ENCODE assay signal across 5 cellular contexts in genomic region chr16:18616137-18616755, GRCh38. TPM values are rescaled to one million over a fixed set of nuclear protein-coding genes. Genes with fewer than 3 reads are reported as not detected.
DNase-seq lines count a peak whose midpoint lies in the region; ATAC-seq, FAIRE-seq and TF ChIP-seq lines count a peak whose summit lies in the region.
"Not testable (repeated sequence)": the region's sequence is repeated elsewhere in the genome, so short reads cannot be mapped to it uniquely, and the experiment has no call there.

No MANE protein-coding gene starts in this region.

- H3K9me1 ChIP-seq in IMR-90 (ENCODE audit: insufficient read depth, low read length); K562 (ENCODE audit: control insufficient read depth, insufficient read depth, low read length): not testable (repeated sequence)

- H2AK9ac ChIP-seq in IMR-90 (replicated peaks; ENCODE audit: low read depth, low read length, poor library complexity), result not testable (repeated sequence)

- in situ Hi-C loops in IMR-90 (cut with MboI; ENCODE audit: low sequenced_read_pairs); K562 (cut with MboI); HepG2 (cut with HindIII; ENCODE audit: extremely low pct_ligation_motif_present, low pct_unique_long_range_greater_than_20kb): not testable (repeated sequence)

- not testable (repeated sequence) for TF ChIP-seq POLR2A in A549 (IDR thresholded peaks at IDR 0.05; ENCODE audit: low read length); IMR-90 (IDR thresholded peaks at IDR 0.05; ENCODE audit: low read depth, low read length); K562 (conservative IDR thresholded peaks at IDR 0.05); HepG2 (IDR thresholded peaks at IDR 0.05; ENCODE audit: insufficient read depth in 1 of 2, low read depth in 2 of 2, low read length in 2 of 2)

- H2BK5ac ChIP-seq in IMR-90 (ENCODE audit: low read depth, low read length, poor library complexity, severe bottlenecking), result not testable (repeated sequence)

- 17% methylated on average over 6 of the region's 6 CpGs for WGBS in A549 (ENCODE audit: missing lambda C conversion rate)
- WGBS in IMR-90 (ENCODE audit: extremely low coverage in 2 of 2, insufficient read length in 1 of 2), 2 experiments, result no CpG with 5 or more reads among the region's 6 CpGs
- 0% methylated on average over 4 of the region's 6 CpGs for WGBS in K562 (ENCODE audit: insufficient coverage, low coverage, missing lambda C conversion rate)
- 38% methylated on average over 6 of the region's 6 CpGs for whole genome bisulfite sequencing in HepG2 (ENCODE audit: low lambda C conversion rate)

- not testable (repeated sequence) for DNase-seq in A549 (ENCODE audit: low read depth in 1 of 2, low spot score in 1 of 2); IMR-90; K562 (ENCODE audit: extremely low read depth in 1 of 4, low spot score in 3 of 4)
- peak; percentile 4 for DNase-seq in dedifferentiated amniotic fluid mesenchymal stem cell (ENCODE audit: extremely low spot score)
- DNase-seq in HepG2 (ENCODE audit: low spot score), result peak; percentile 46

- not testable (repeated sequence) for H3K79me2 ChIP-seq in K562 (ENCODE audit: control insufficient read depth, insufficient read depth, low read length); HepG2 (ENCODE audit: insufficient read depth, low read length)

- H2BK20ac ChIP-seq in IMR-90 (ENCODE audit: low read depth, low read length), result not testable (repeated sequence)

- H2AK5ac ChIP-seq in IMR-90 (ENCODE audit: low read depth, low read length), result not testable (repeated sequence)

- H4K91ac ChIP-seq in IMR-90 (ENCODE audit: insufficient read depth, low read depth, low read length), result not testable (repeated sequence)

- H3K56ac ChIP-seq in IMR-90 (ENCODE audit: extremely low read depth, insufficient read depth, low read length), result not testable (repeated sequence)

- not testable (repeated sequence) for H3K4me2 ChIP-seq in A549; IMR-90 (ENCODE audit: low read depth, low read length); K562 (ENCODE audit: insufficient read depth, low read length); HepG2 (ENCODE audit: low read depth, low read length)

- H4K5ac ChIP-seq in IMR-90 (ENCODE audit: low read depth, low read length), result not testable (repeated sequence)

- not testable (repeated sequence) for TF ChIP-seq CTCF in A549 (IDR thresholded peaks at IDR 0.05); IMR-90 (conservative IDR thresholded peaks at IDR 0.05; ENCODE audit: low read depth, low read length); K562 (IDR thresholded peaks at IDR 0.05 in 2 of 3, conservative IDR thresholded peaks at IDR 0.05 in 1 of 3; ENCODE audit: insufficient read depth in 2 of 3, low read depth in 1 of 3, low read length in 3 of 3); HepG2 (CRISPR knock-in tag; IDR thresholded peaks at IDR 0.05)

- H3K36me3 ChIP-seq in IMR-90 (ENCODE audit: control insufficient read depth, insufficient read depth, low read length); K562 (ENCODE audit: control insufficient read depth, insufficient read depth, low read length); HepG2 (replicated peaks in 1 of 2; ENCODE audit: control insufficient read depth in 1 of 2, insufficient read depth in 2 of 2, low read length in 2 of 2): not testable (repeated sequence)

- FAIRE-seq in A549 (lab: Jason Lieb, UNC); K562 (lab: Jason Lieb, UNC); HepG2 (lab: Jason Lieb, UNC): not testable (repeated sequence)

- not testable (repeated sequence) for H2AFZ ChIP-seq in IMR-90 (replicated peaks; ENCODE audit: low read length, poor library complexity); K562 (ENCODE audit: low read depth, low read length); HepG2 (ENCODE audit: low read length)

- not testable (repeated sequence) for H3K27ac ChIP-seq in A549; IMR-90 (ENCODE audit: insufficient read depth, low read length); K562 (ENCODE audit: extremely low read depth, low read depth, low read length); HepG2 (ENCODE audit: extremely low read length, insufficient read depth, low read length)

- not testable (repeated sequence) for H2BK15ac ChIP-seq in IMR-90 (ENCODE audit: low read depth, low read length)

- not testable (repeated sequence) for H3K4ac ChIP-seq in IMR-90 (ENCODE audit: low read depth, low read length)

- intact Hi-C loops in IMR-90 (cut with micrococcal nuclease); K562 (cut with micrococcal nuclease); HepG2 (cut with micrococcal nuclease; ENCODE audit: unreplicated experiment): not testable (repeated sequence)

- not testable (repeated sequence) for H3K4me1 ChIP-seq in A549; IMR-90 (ENCODE audit: control insufficient read depth, insufficient read depth, low read length); K562 (replicated peaks in 1 of 2; ENCODE audit: control insufficient read depth in 2 of 2, insufficient read depth in 2 of 2, low read length in 2 of 2)
- H3K4me1 ChIP-seq in HepG2 (ENCODE audit: insufficient read depth, low read length), result peaks cover 24% of the 10 kb centered on the region

- not testable (repeated sequence) for H3K9me3 ChIP-seq in A549; IMR-90 (ENCODE audit: control insufficient read depth, insufficient read depth, low read length); K562 (replicated peaks; ENCODE audit: control insufficient read depth, insufficient read depth, low read depth, low read length); HepG2 (ENCODE audit: low read length)

- H3K18ac ChIP-seq in IMR-90 (ENCODE audit: low read depth, low read length), result not testable (repeated sequence)

- not testable (repeated sequence) for H3K79me1 ChIP-seq in IMR-90 (ENCODE audit: low read depth in 1 of 2, low read length in 2 of 2)

- dilution Hi-C loops in IMR-90 (cut with HindIII; ENCODE audit: low sequenced_read_pairs, unreplicated experiment), result not testable (repeated sequence)

- H4K20me1 ChIP-seq in IMR-90 (ENCODE audit: insufficient read depth, low read length); K562 (replicated peaks; ENCODE audit: control insufficient read depth, insufficient read depth, low read length); HepG2 (ENCODE audit: insufficient read depth, low read length): not testable (repeated sequence)

- not testable (repeated sequence) for H3K9ac ChIP-seq in IMR-90 (ENCODE audit: low read depth, low read length); K562 (ENCODE audit: insufficient read depth in 1 of 2, low read depth in 2 of 2, low read length in 2 of 2); HepG2 (ENCODE audit: insufficient read depth, low read depth, low read length)

- not testable (repeated sequence) for H3K27me3 ChIP-seq in IMR-90 (ENCODE audit: control insufficient read depth, insufficient read depth, low read length); K562 (ENCODE audit: control insufficient read depth in 2 of 2, insufficient read depth in 2 of 2, low read length in 2 of 2); HepG2 (ENCODE audit: control insufficient read depth in 1 of 2, insufficient read depth in 2 of 2, low read length in 2 of 2)

- ATAC-seq in A549; IMR-90 (ENCODE audit: low read depth); K562: not testable (repeated sequence)
- peak; percentile 74 for ATAC-seq in HepG2

- H2BK120ac ChIP-seq in IMR-90 (ENCODE audit: low read depth, low read length), result not testable (repeated sequence)

- not testable (repeated sequence) for TF ChIP-seq RAD21 in A549 (conservative IDR thresholded peaks at IDR 0.05 in 1 of 2, IDR thresholded peaks at IDR 0.05 in 1 of 2); IMR-90 (IDR thresholded peaks at IDR 0.05; ENCODE audit: low read length); K562 (CRISPR knock-in tag; conservative IDR thresholded peaks at IDR 0.05 in 1 of 2, IDR thresholded peaks at IDR 0.05 in 1 of 2); HepG2 (CRISPR knock-in tag; IDR thresholded peaks at IDR 0.05)

- POLR2A ChIA-PET in A549 (lab: Yijun Ruan, JAX); IMR-90 (lab: Charles Lee; ENCODE audit: unreplicated experiment); K562 (lab: Yijun Ruan, JAX); HepG2 (lab: Yijun Ruan, JAX): not testable (repeated sequence)

- H3K23ac ChIP-seq in IMR-90 (ENCODE audit: low read depth, low read length), result not testable (repeated sequence)

- H3K14ac ChIP-seq in IMR-90 (replicated peaks; ENCODE audit: low read depth, low read length), result not testable (repeated sequence)

- not testable (repeated sequence) for BruUV-seq in IMR-90 (replicated peaks; lab: Mats Ljungman, UMichigan); K562 (replicated peaks; lab: Mats Ljungman, UMichigan); HepG2 (replicated peaks; lab: Mats Ljungman, UMichigan)

- CTCF ChIA-PET in A549 (lab: Yijun Ruan, JAX); IMR-90 (lab: Yijun Ruan, JAX); K562 (lab: Yijun Ruan, JAX; ENCODE audit: low intra/inter-chr PET ratio); HepG2 (lab: Yijun Ruan, JAX; ENCODE audit: low intra/inter-chr PET ratio, low total read pairs): not testable (repeated sequence)

- not testable (repeated sequence) for H4K8ac ChIP-seq in IMR-90 (ENCODE audit: low read depth in 2 of 2, low read length in 2 of 2)

- H3K4me3 ChIP-seq in A549; IMR-90 (ENCODE audit: insufficient read depth, low read depth, low read length); K562; HepG2 (replicated peaks in 1 of 3; ENCODE audit: insufficient read depth in 1 of 3, low read depth in 2 of 3, low read length in 3 of 3): not testable (repeated sequence)

- TF ChIP-seq EP300 in A549 (IDR thresholded peaks at IDR 0.05); K562 (IDR thresholded peaks at IDR 0.05; ENCODE audit: low read length); HepG2 (IDR thresholded peaks at IDR 0.05; ENCODE audit: low read depth in 2 of 2, low read length in 2 of 2); HepG2 (CRISPR knock-in tag; IDR thresholded peaks at IDR 0.05; ENCODE audit: borderline replicate concordance): not testable (repeated sequence)

RNA-seq across cellular contexts. Expression of gene NOMO2, which starts 54.3 kb away (rescaled TPM):
- polyA plus RNA-seq in A549 (2011; rRNA removed) (123 and 151 TPM in 2 replicates), A549 (2017; fragmentation: RNase III; extraction: RNeasy Plus Mini Kit Qiagen cat#74134 plus additional on column Dnase treatment) (95.8 to 99.8 TPM (median 96.0 TPM) in 3 replicates), IMR-90 (2012; rRNA removed) (184 and 195 TPM in 2 replicates), K562 (2011; rRNA removed) (38.5 and 49.9 TPM in 2 replicates), K562 (2014; fragmentation: Illumina TruSeq; extraction: Trizol) (74.2 and 82.2 TPM in 2 replicates), K562 (2014; fragmentation: Nextera tagmentation; extraction: Ambion mirVana) (10 to 100 TPM; 25.2 to 35.9 TPM), K562 (2014; rRNA removed) (44.0 and 45.8 TPM in 2 replicates), HepG2 (2011; rRNA removed) (372 and 518 TPM in 2 replicates)
- 81.5 and 89.0 TPM in 2 replicates for polyA plus RNA-seq in A549 (2012; cell fraction: cytosol; rRNA removed)
- polyA plus RNA-seq in A549 (2012; cell fraction: nucleus; rRNA removed), result 175 and 209 TPM in 2 replicates
- 270 and 371 TPM in 2 replicates for polyA minus RNA-seq in A549 (2011; rRNA and poly(A)+ RNA removed)
- total RNA-seq in IMR-90 (2012; rRNA removed) (89.7 and 103 TPM in 2 replicates), K562 (2014; rRNA removed) (55.8 and 62.2 TPM in 2 replicates), K562 (2014; rRNA removed; fragmentation: Illumina TruSeq; extraction: Trizol) (35.3 and 37.5 TPM in 2 replicates), K562 (2015; rRNA removed; fragmentation: Illumina TruSeq; extraction: Trizol) (54.3 and 56.6 TPM in 2 replicates), K562 (2021) (77.2 and 79.2 TPM in 2 replicates), HepG2 (2016; rRNA removed; fragmentation: Illumina TruSeq; extraction: Trizol) (122 and 217 TPM in 2 replicates)
- 140 and 183 TPM in 2 replicates for polyA plus RNA-seq in IMR-90 (2012; cell fraction: cytosol; rRNA removed)
- polyA plus RNA-seq in IMR-90 (2012; cell fraction: nucleus; rRNA removed; ENCODE audit: low replicate concordance), result 136 and 180 TPM in 2 replicates
- total RNA-seq in K562 (2011; cell fraction: chromatin; rRNA removed; ENCODE audit: low replicate concordance), result 87.3 and 127 TPM in 2 replicates
- 162 and 194 TPM in 2 replicates for total RNA-seq in K562 (2011; cell fraction: nucleolus; rRNA removed)
- 106 and 133 TPM in 2 replicates for total RNA-seq in K562 (2011; cell fraction: nucleoplasm; rRNA removed)
- polyA plus RNA-seq in K562 (2011; cell fraction: cytosol; rRNA removed), result 47.1 and 47.5 TPM in 2 replicates
- 65.3 and 68.6 TPM in 2 replicates for polyA plus RNA-seq in K562 (2011; cell fraction: nucleus; rRNA removed)
- polyA plus RNA-seq in K562 (2012), result 68.4 and 93.5 TPM in 2 replicates
- 46.5 and 61.9 TPM in 2 replicates for polyA minus RNA-seq in K562 (2011; rRNA and poly(A)+ RNA removed)
- polyA minus RNA-seq in K562 (2011; cell fraction: cytosol; rRNA and poly(A)+ RNA removed), result 68.9 and 69.2 TPM in 2 replicates
- 14.0 and 26.8 TPM in 2 replicates for polyA minus RNA-seq in K562 (2011; cell fraction: nucleus; rRNA and poly(A)+ RNA removed)
- total RNA-seq in HepG2 (2016; cell fraction: cytosol; rRNA removed; fragmentation: Illumina TruSeq; extraction: Trizol; ENCODE audit: low read depth), result 46.7 and 50.8 TPM in 2 replicates
- total RNA-seq in HepG2 (2016; cell fraction: insoluble cytoplasmic fraction; rRNA removed; fragmentation: Illumina TruSeq; extraction: Trizol), result 111 and 216 TPM in 2 replicates
- 81.2 and 84.7 TPM in 2 replicates for total RNA-seq in HepG2 (2016; cell fraction: membrane; rRNA removed; fragmentation: Illumina TruSeq; extraction: Trizol)
- 242 and 298 TPM in 2 replicates for total RNA-seq in HepG2 (2016; cell fraction: nucleus; rRNA removed; fragmentation: Illumina TruSeq; extraction: Trizol)
- polyA plus RNA-seq in HepG2 (2011; cell fraction: cytosol; rRNA removed), result 323 and 357 TPM in 2 replicates
- polyA plus RNA-seq in HepG2 (2011; cell fraction: nucleus; rRNA removed), result 366 and 382 TPM in 2 replicates
- 316 and 486 TPM in 2 replicates for polyA plus RNA-seq in HepG2 (2012)
- polyA plus RNA-seq in HepG2 (2016; cell fraction: cytosol; fragmentation: Illumina TruSeq; extraction: Trizol; ENCODE audit: low read depth), result 28.4 and 28.9 TPM in 2 replicates
- 110 and 140 TPM in 2 replicates for polyA plus RNA-seq in HepG2 (2016; cell fraction: insoluble cytoplasmic fraction; fragmentation: Illumina TruSeq; extraction: Trizol; ENCODE audit: low read depth)
- polyA plus RNA-seq in HepG2 (2016; cell fraction: membrane; fragmentation: Illumina TruSeq; extraction: Trizol; ENCODE audit: low read depth), result 63.9 and 69.0 TPM in 2 replicates
- 396 and 413 TPM in 2 replicates for polyA plus RNA-seq in HepG2 (2016; cell fraction: nucleus; fragmentation: Illumina TruSeq; extraction: Trizol; ENCODE audit: insufficient read depth, low read depth)
- polyA minus RNA-seq in HepG2 (2011; rRNA and poly(A)+ RNA removed; ENCODE audit: low replicate concordance), result 130 and 401 TPM in 2 replicates
- polyA minus RNA-seq in HepG2 (2011; cell fraction: cytosol; rRNA and poly(A)+ RNA removed), result 255 and 305 TPM in 2 replicates
- polyA minus RNA-seq in HepG2 (2011; cell fraction: nucleus; rRNA and poly(A)+ RNA removed), result 114 and 160 TPM in 2 replicates
